ENCODE assay signal across 20 cellular contexts in the genomic region with DNA sequence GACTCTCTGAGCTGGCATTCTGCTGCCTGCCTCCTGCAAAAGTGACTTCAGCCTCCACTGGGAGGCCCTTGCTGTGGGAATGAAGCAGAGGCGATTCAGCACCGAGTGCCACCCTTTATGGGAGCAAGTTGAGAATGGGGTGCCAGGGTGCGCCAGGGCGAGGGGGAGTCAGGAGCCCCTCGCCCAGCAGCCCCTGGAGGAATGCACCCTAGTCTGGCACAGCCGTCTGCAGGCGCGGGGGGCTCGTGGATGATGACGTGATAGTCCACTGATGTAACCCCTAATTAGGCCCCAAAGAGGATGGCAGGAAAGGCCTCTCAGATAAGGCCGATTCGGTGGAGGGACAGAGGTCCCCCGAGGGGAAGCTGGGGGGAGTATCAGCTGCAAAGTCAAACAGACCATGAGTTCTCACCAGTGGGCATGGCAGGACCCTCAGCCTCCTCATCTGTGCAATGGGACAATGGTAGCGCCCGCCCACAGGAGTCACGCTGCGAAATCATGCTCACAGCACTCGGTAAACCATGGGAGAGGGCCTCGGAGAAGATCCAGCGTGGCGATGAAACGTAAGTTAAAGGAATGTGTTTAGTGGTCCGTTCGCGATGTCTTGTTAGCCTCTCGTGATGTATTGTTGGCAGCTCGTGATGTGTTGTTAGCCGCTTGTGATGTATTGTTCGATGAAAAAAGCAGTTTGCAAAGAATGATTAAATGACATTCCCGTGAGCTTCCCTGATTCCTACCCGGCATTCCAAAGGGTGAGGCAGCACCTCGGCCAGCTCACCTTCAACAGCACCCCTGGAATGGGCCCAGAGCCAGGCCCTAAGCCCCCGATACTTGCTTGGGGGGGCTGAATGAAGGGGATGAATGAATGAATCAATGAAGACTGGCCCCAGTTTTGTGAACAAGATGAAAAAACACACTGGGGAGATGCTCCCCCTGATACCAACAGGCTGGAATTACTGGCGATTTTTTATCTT. TPM values are rescaled to one million over a fixed set of nuclear protein-coding genes. Genes with fewer than 3 reads are reported as not detected.
DNase-seq lines count a peak whose midpoint lies in the region; ATAC-seq, FAIRE-seq and TF ChIP-seq lines count a peak whose summit lies in the region.
"Had no signal": no experiment of that assay in that cellular context is flagged by ENCODE, and none has a peak within 500 bp of the region (broad histone marks: within the 10 kb centered on the region; RNA-seq: fewer than 3 reads in every experiment).

No MANE protein-coding gene starts in this region.

- no peak for TF ChIP-seq CTCF in HepG2 (CRISPR knock-in tag; IDR thresholded peaks at IDR 0.05)
- TF ChIP-seq CTCF in right lobe of liver (IDR thresholded peaks at IDR 0.05) = no peak
- no peak for TF ChIP-seq CTCF in H1 (IDR thresholded peaks at IDR 0.05; ENCODE audit: control extremely low read depth in 1 of 3, insufficient read depth in 1 of 3, low read depth in 1 of 3, low read length in 3 of 3)
- TF ChIP-seq CTCF in neural crest cell (conservative IDR thresholded peaks at IDR 0.05) = no peak

- H2BK20ac ChIP-seq in H1 (ENCODE audit: low read length) = peak overlapping the region; percentile 55; the same call in 1 of the 2 replicates

- WGBS in HepG2 (ENCODE audit: low lambda C conversion rate) = 45% methylated on average over 27 of the region's 34 CpGs
- WGBS in right lobe of liver (ENCODE audit: insufficient coverage, low coverage, low lambda C conversion rate, missing lambda C conversion rate) = 76% methylated on average over 21 of the region's 34 CpGs
- WGBS in H1 (ENCODE audit: extremely low coverage in 1 of 2, insufficient coverage in 1 of 2, insufficient read length in 1 of 2, insufficient replicate concordance in 2 of 2, low coverage in 1 of 2, low lambda C conversion rate in 2 of 2, missing lambda C conversion rate in 1 of 2), 2 experiments = 85% methylated on average over 34 of the region's 34 CpGs; no CpG with 5 or more reads in 1 of the 2 experiments

- H3K9me3 Mint-ChIP-seq in neural crest cell = no peaks in the 10 kb centered on the region

- no peak overlapping the region for H2AFZ ChIP-seq in HepG2 (ENCODE audit: low read length)
- no peak overlapping the region for H2AFZ ChIP-seq in H1 (ENCODE audit: low read length)
- H2AFZ ChIP-seq: PC-9 had no signal

- in situ Hi-C loops in HepG2 (cut with HindIII; ENCODE audit: extremely low pct_ligation_motif_present, low pct_unique_long_range_greater_than_20kb) = no loop called here

- no peak overlapping the region for H4K91ac ChIP-seq in H1 (replicated peaks; ENCODE audit: insufficient read length, low read length)

- CTCF ChIA-PET in HepG2 (lab: Yijun Ruan, JAX; ENCODE audit: low intra/inter-chr PET ratio, low total read pairs) = no interaction called here
- CTCF ChIA-PET in H1 (lab: Charles Lee; ENCODE audit: partially characterized antibody) = interaction anchor here (0.9 to 1.6 kb wide), 4 partner anchors 12 to 107 kb away, joined by 3 to 6 read pairs (median 4); no protein-coding TSS in a partner anchor

- no peak for FAIRE-seq in HepG2 (lab: Jason Lieb, UNC)
- no peak for FAIRE-seq in H1 (lab: Jason Lieb, UNC)
- FAIRE-seq: GM19239, H54 had no signal

- TF ChIP-seq EP300 in HepG2 (IDR thresholded peaks at IDR 0.05; ENCODE audit: low read depth in 2 of 2, low read length in 2 of 2) (no peak), HepG2 (CRISPR knock-in tag; IDR thresholded peaks at IDR 0.05; ENCODE audit: borderline replicate concordance) (no peak), H1 (IDR thresholded peaks at IDR 0.05; ENCODE audit: borderline replicate concordance in 1 of 2, low read depth in 2 of 2, low read length in 2 of 2) (no peak)

- no peak overlapping the region for H3K14ac ChIP-seq in H1 (ENCODE audit: insufficient read length)

- H2BK5ac ChIP-seq in H1 (ENCODE audit: low read depth, low read length) = no peak overlapping the region

- H3K27me3 ChIP-seq in HepG2 (ENCODE audit: control insufficient read depth in 1 of 2, insufficient read depth in 2 of 2, low read length in 2 of 2) = peaks cover 21 to 90% of the 10 kb centered on the region in 2 experiments
- H3K27me3 ChIP-seq in right lobe of liver = no peaks in the 10 kb centered on the region
- H3K27me3 ChIP-seq in H1 (replicated peaks in 1 of 4; ENCODE audit: control insufficient read depth in 3 of 4, extremely low read depth in 1 of 4, insufficient read depth in 3 of 4, low read length in 3 of 4) = no peaks in the 10 kb centered on the region
- H3K27me3 ChIP-seq: SJSA1 had no signal

- H3K27ac Mint-ChIP-seq in neural crest cell (ENCODE audit: unreplicated experiment) = peak overlapping the region; percentile 89
- H3K27ac Mint-ChIP-seq: CD4-positive, CD25-positive, alpha-beta regulatory T cell had no signal

- no peaks in the 10 kb centered on the region for H3K9me3 ChIP-seq in HepG2 (ENCODE audit: low read length)
- H3K9me3 ChIP-seq in right lobe of liver = no peaks in the 10 kb centered on the region
- H3K9me3 ChIP-seq in H1 (ENCODE audit: insufficient read depth in 2 of 2, low read depth in 1 of 2, low read length in 1 of 2) = peaks cover 0 to 3% of the 10 kb centered on the region in 2 experiments; a peak in 1 of 4 replicates
- H3K9me3 ChIP-seq: Caco-2, SJSA1 had no signal

- no peak overlapping the region; the same call in 1 of the 2 replicates for H2AK5ac ChIP-seq in H1 (ENCODE audit: low read depth, low read length)

- ATAC-seq in HepG2 (no peak), right lobe of liver (no peak), HG03571 (IDR thresholded peaks at IDR 0.05; ENCODE audit: unreplicated experiment) (no peak), HG02678 (IDR thresholded peaks at IDR 0.05; ENCODE audit: unreplicated experiment) (no peak)

- H3K4ac ChIP-seq in H1 (replicated peaks; ENCODE audit: insufficient read length, low read depth, low read length) = no peak overlapping the region

- POLR2A ChIA-PET in HepG2 (lab: Yijun Ruan, JAX) = no interaction called here
- POLR2A ChIA-PET in H1 (lab: Charles Lee; ENCODE audit: partially characterized antibody) = interaction anchor here (1.0 to 1.3 kb wide), 3 partner anchors 9 to 55 kb away, joined by 3 read pairs; no protein-coding TSS in a partner anchor

- no peak overlapping the region for H2BK120ac ChIP-seq in H1 (replicated peaks; ENCODE audit: low read depth, low read length)

- H3K9ac ChIP-seq in HepG2 (ENCODE audit: insufficient read depth, low read depth, low read length) (no peak overlapping the region), H1 (replicated peaks in 1 of 4; ENCODE audit: extremely low read depth in 1 of 4, low read depth in 3 of 4, low read length in 3 of 4) (no peak overlapping the region)

- TF ChIP-seq POLR2A in HepG2 (IDR thresholded peaks at IDR 0.05; ENCODE audit: insufficient read depth in 1 of 2, low read depth in 2 of 2, low read length in 2 of 2) = no peak
- TF ChIP-seq POLR2A in right lobe of liver (IDR thresholded peaks at IDR 0.05) = no peak
- TF ChIP-seq POLR2A in H1 (IDR thresholded peaks at IDR 0.05; ENCODE audit: control extremely low read depth in 1 of 2, low read depth in 2 of 2, low read length in 2 of 2) = no peak

- H4K20me1 ChIP-seq in HepG2 (ENCODE audit: insufficient read depth, low read length) (peaks cover 2% of the 10 kb centered on the region), H1 (replicated peaks in 1 of 2; ENCODE audit: control insufficient read depth in 1 of 2, insufficient read depth in 2 of 2, low read length in 2 of 2) (no peaks in the 10 kb centered on the region)

- peaks cover 26% of the 10 kb centered on the region for H3K4me1 ChIP-seq in HepG2 (ENCODE audit: insufficient read depth, low read length)
- H3K4me1 ChIP-seq in right lobe of liver = no peaks in the 10 kb centered on the region
- H3K4me1 ChIP-seq in H1 (replicated peaks in 1 of 4; ENCODE audit: control insufficient read depth in 3 of 4, insufficient read depth in 4 of 4, low read length in 3 of 4) = peaks cover 0 to 17% (median 2%) of the 10 kb centered on the region in 4 experiments; a peak in 5 of 7 replicates
- H3K4me1 ChIP-seq: SJSA1 had no signal

- H3K79me1 ChIP-seq in H1 (ENCODE audit: low read depth, low read length) = no peaks in the 10 kb centered on the region

- no peak overlapping the region for H3K23ac ChIP-seq in H1 (ENCODE audit: insufficient read length)

- TF ChIP-seq RAD21 in HepG2 (CRISPR knock-in tag; IDR thresholded peaks at IDR 0.05) (no peak), H1 (IDR thresholded peaks at IDR 0.05 in 1 of 2, conservative IDR thresholded peaks at IDR 0.05 in 1 of 2; ENCODE audit: low read depth in 2 of 2, low read length in 2 of 2) (no peak)

- no peaks in the 10 kb centered on the region for H3K79me2 ChIP-seq in HepG2 (ENCODE audit: insufficient read depth, low read length)
- no peaks in the 10 kb centered on the region for H3K79me2 ChIP-seq in H1 (ENCODE audit: control insufficient read depth in 1 of 2, insufficient read depth in 2 of 2, low read length in 2 of 2)

- no peaks in the 10 kb centered on the region for H3K23me2 ChIP-seq in H1 (ENCODE audit: low read depth, low read length)

- H3K18ac ChIP-seq in H1 (ENCODE audit: extremely low read depth, low read length) = no peak overlapping the region

- H3K56ac ChIP-seq in H1 (replicated peaks; ENCODE audit: insufficient read length, low read depth, low read length) = no peak overlapping the region

- H3K36me3 Mint-ChIP-seq in neural crest cell (ENCODE audit: low read depth) = no peaks in the 10 kb centered on the region
- H3K36me3 Mint-ChIP-seq: CD4-positive, CD25-positive, alpha-beta regulatory T cell had no signal

- no peak overlapping the region for H4K5ac ChIP-seq in H1 (ENCODE audit: insufficient read length, low read depth, low read length)

- no peak overlapping the region for H3K27ac ChIP-seq in HepG2 (ENCODE audit: extremely low read length, insufficient read depth, low read length)
- H3K27ac ChIP-seq in right lobe of liver = no peak overlapping the region
- H3K27ac ChIP-seq in H1 (ENCODE audit: low read depth, low read length) = no peak overlapping the region
- H3K27ac ChIP-seq: PC-9, SJSA1 had no signal

- intact Hi-C loops in HepG2 (cut with micrococcal nuclease; ENCODE audit: unreplicated experiment) (no loop called here), right lobe of liver (cut with DNase I) (no loop called here)

- no TSS peak for BruUV-seq in HepG2 (replicated peaks; lab: Mats Ljungman, UMichigan)

- H3K27me3 Mint-ChIP-seq in neural crest cell (ENCODE audit: low read depth) = no peaks in the 10 kb centered on the region
- H3K27me3 Mint-ChIP-seq: CD4-positive, CD25-positive, alpha-beta regulatory T cell had no signal

- no peak overlapping the region for H3K4me3 ChIP-seq in HepG2 (replicated peaks in 1 of 3; ENCODE audit: insufficient read depth in 1 of 3, low read depth in 2 of 3, low read length in 3 of 3)
- no peak overlapping the region for H3K4me3 ChIP-seq in right lobe of liver
- no peak overlapping the region for H3K4me3 ChIP-seq in H1 (ENCODE audit: extremely low read depth in 1 of 4, insufficient read depth in 2 of 4, low read depth in 3 of 4, low read length in 4 of 4)
- H3K4me3 ChIP-seq: PC-9, SJSA1 had no signal

- H3K36me3 ChIP-seq in HepG2 (replicated peaks in 1 of 2; ENCODE audit: control insufficient read depth in 1 of 2, insufficient read depth in 2 of 2, low read length in 2 of 2) (no peaks in the 10 kb centered on the region), right lobe of liver (no peaks in the 10 kb centered on the region), H1 (ENCODE audit: control insufficient read depth in 2 of 4, insufficient read depth in 4 of 4, low read length in 3 of 4) (no peaks in the 10 kb centered on the region)
- H3K36me3 ChIP-seq: SJSA1 had no signal

- H4K8ac ChIP-seq in H1 (ENCODE audit: extremely low read depth, insufficient read depth, low read length) = no peak overlapping the region

- DNase-seq in HepG2 (ENCODE audit: low spot score) (no peak), right lobe of liver (no peak), H1 (ENCODE audit: low read depth in 1 of 2, low spot score in 2 of 2) (no peak), neural crest cell (ENCODE audit: low read depth, low spot score) (no peak), iPS-NIHi7 (ENCODE audit: extremely low spot score) (no peak)
- DNase-seq: Caco-2; CD4-positive, CD25-positive, alpha-beta regulatory T cell; DMS153; EL; IMR-90; NCI-H1105 treated with DMSO at 0.1 percent for 48 hours; NCI-H1694 treated with DMSO at 0.1 percent for 48 hours; NCI-H2171; NCI-H446; PC-9 had no signal

- H3K4me1 Mint-ChIP-seq in neural crest cell = peaks cover 47% of the 10 kb centered on the region
- H3K4me1 Mint-ChIP-seq: CD4-positive, CD25-positive, alpha-beta regulatory T cell had no signal

- peak overlapping the region; percentile 3; the same call in 1 of the 2 replicates for H2BK15ac ChIP-seq in H1 (ENCODE audit: low read length)

- peak overlapping the region; percentile 75 for H3K4me3 Mint-ChIP-seq in neural crest cell
- H3K4me3 Mint-ChIP-seq: CD4-positive, CD25-positive, alpha-beta regulatory T cell had no signal

- H2BK12ac ChIP-seq in H1 (ENCODE audit: low read depth, low read length) = no peak overlapping the region; the same call in 1 of the 2 replicates

- no peak overlapping the region for H3K4me2 ChIP-seq in HepG2 (ENCODE audit: low read depth, low read length)
- no peak overlapping the region for H3K4me2 ChIP-seq in H1 (ENCODE audit: insufficient read depth in 1 of 2, low read depth in 2 of 2, low read length in 2 of 2)
- H3K4me2 ChIP-seq: PC-9 had no signal

RNA-seq across cellular contexts. Expression of a gene that starts 49.7 kb away (rescaled TPM):
- total RNA-seq in HepG2 (2016; rRNA removed; fragmentation: Illumina TruSeq; extraction: Trizol) = 0.22 and 0.35 TPM in 2 replicates
- total RNA-seq in HepG2 (2016; cell fraction: cytosol; rRNA removed; fragmentation: Illumina TruSeq; extraction: Trizol; ENCODE audit: low read depth) = 0.18 and 0.20 TPM in 2 replicates
- 0.13 and 0.43 TPM in 2 replicates for total RNA-seq in HepG2 (2016; cell fraction: insoluble cytoplasmic fraction; rRNA removed; fragmentation: Illumina TruSeq; extraction: Trizol)
- 0.17 and 0.28 TPM in 2 replicates for total RNA-seq in HepG2 (2016; cell fraction: membrane; rRNA removed; fragmentation: Illumina TruSeq; extraction: Trizol)
- 0.69 and 1.3 TPM in 2 replicates for total RNA-seq in HepG2 (2016; cell fraction: nucleus; rRNA removed; fragmentation: Illumina TruSeq; extraction: Trizol)
- 0.09 and 0.12 TPM in 2 replicates for polyA plus RNA-seq in HepG2 (2011; rRNA removed)
- 0.04 and 0.11 TPM in 2 replicates for polyA plus RNA-seq in HepG2 (2011; cell fraction: cytosol; rRNA removed)
- polyA plus RNA-seq in HepG2 (2011; cell fraction: nucleus; rRNA removed) = 0.90 and 1.1 TPM in 2 replicates
- polyA plus RNA-seq in HepG2 (2012) = 0.09 and 0.31 TPM in 2 replicates
- 0.02 TPM in 2 replicates for polyA plus RNA-seq in HepG2 (2016; cell fraction: cytosol; fragmentation: Illumina TruSeq; extraction: Trizol; ENCODE audit: low read depth)
- 0.15 and 0.22 TPM in 2 replicates for polyA plus RNA-seq in HepG2 (2016; cell fraction: insoluble cytoplasmic fraction; fragmentation: Illumina TruSeq; extraction: Trizol; ENCODE audit: low read depth)
- 0.05 and 0.13 TPM in 2 replicates for polyA plus RNA-seq in HepG2 (2016; cell fraction: membrane; fragmentation: Illumina TruSeq; extraction: Trizol; ENCODE audit: low read depth)
- 1.3 and 1.9 TPM in 2 replicates for polyA plus RNA-seq in HepG2 (2016; cell fraction: nucleus; fragmentation: Illumina TruSeq; extraction: Trizol; ENCODE audit: insufficient read depth, low read depth)
- polyA minus RNA-seq in HepG2 (2011; rRNA and poly(A)+ RNA removed; ENCODE audit: low replicate concordance) = 0.54 and 4.7 TPM in 2 replicates
- polyA minus RNA-seq in HepG2 (2011; cell fraction: cytosol; rRNA and poly(A)+ RNA removed) = 0.44 and 0.99 TPM in 2 replicates
- polyA minus RNA-seq in HepG2 (2011; cell fraction: nucleus; rRNA and poly(A)+ RNA removed) = 0.64 and 0.75 TPM in 2 replicates
- total RNA-seq in right lobe of liver = 10 to 100 TPM; 17.4 to 26.2 (median 19.3) TPM
- total RNA-seq in H1 (2021; fragmentation: NEBNext Ultra II Directional; extraction: Animal tissue kit (Norgen Biotek cat#: 25700)) = 55.6 and 60.9 TPM in 2 replicates
- 6.9 and 19.9 TPM in 2 replicates for polyA plus RNA-seq in H1 (2011; rRNA removed)
- polyA plus RNA-seq in H1 (2011; cell fraction: cytosol; rRNA removed) = 7.3 TPM
- 41.0 TPM for polyA plus RNA-seq in H1 (2011; cell fraction: nucleus; rRNA removed)
- polyA plus RNA-seq in H1 (2012, experiment 1 of 2) = 17.4 to 31.4 TPM (median 28.7 TPM) in 4 replicates
- 20.1 TPM for polyA plus RNA-seq in H1 (2012, experiment 2 of 2)
- polyA plus RNA-seq in H1 (2013, experiment 1 of 2) = 33.5 TPM
- polyA plus RNA-seq in H1 (2013, experiment 2 of 2) = 26.3 TPM
- polyA minus RNA-seq in H1 (2011; rRNA and poly(A)+ RNA removed) = 12.2 and 13.8 TPM in 2 replicates
- polyA minus RNA-seq in H1 (2011; cell fraction: cytosol; rRNA and poly(A)+ RNA removed) = 58.8 TPM
- polyA minus RNA-seq in H1 (2011; cell fraction: nucleus; rRNA and poly(A)+ RNA removed) = 41.9 TPM
- 99.0 and 99.7 TPM in 2 replicates for total RNA-seq in neural crest cell

Comparison
In these comparisons a context has a peak if more than half of its experiments do, and no peak if none do; other contexts are left out.
1. RNA of a gene that starts 49.7 kb away (total RNA-seq): 99.0 to 99.7 TPM in neural crest cell, 55.6 to 60.9 TPM in H1 and 17.4 to 26.2 TPM in right lobe of liver; 0.13 to 1.3 TPM in HepG2; every median in the first group is over 4 times any median in the second.